In the genomic region with DNA sequence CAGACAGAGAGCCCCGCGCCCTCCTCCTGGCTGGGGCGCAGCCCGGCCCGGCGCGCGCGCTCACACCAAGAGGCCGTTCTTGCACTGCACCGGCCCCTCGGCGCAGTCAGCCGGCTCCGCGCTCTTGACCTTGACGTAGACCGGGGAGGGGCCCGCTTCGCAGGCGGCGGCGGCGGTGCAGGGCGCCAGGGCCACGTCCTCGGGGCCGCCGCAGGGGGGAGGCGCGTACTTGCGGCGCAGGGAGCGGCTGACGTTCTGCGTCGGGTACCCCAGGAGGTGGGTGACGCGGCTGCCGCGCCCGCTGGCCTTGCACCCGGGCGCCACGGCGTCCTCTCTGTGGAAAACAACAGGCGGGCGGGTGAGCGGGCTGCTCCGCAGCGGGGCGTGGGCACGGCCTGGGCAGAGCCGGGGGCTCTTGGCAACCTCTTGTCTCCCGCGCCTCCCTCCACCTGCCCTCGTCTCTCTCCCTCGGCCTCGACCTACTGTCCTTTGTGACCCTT, we compare ENCODE assay signal across 8 cellular contexts. TPM values are rescaled to one million over a fixed set of nuclear protein-coding genes. Genes with fewer than 3 reads are reported as not detected.
DNase-seq lines count a peak whose midpoint lies in the region; ATAC-seq and TF ChIP-seq lines count a peak whose summit lies in the region.

No MANE protein-coding gene starts in this region.

- no peaks in the 10 kb centered on the region for H3K27me3 ChIP-seq in smooth muscle cell (ENCODE audit: low read depth)

- no peaks in the 10 kb centered on the region for H3K36me3 ChIP-seq in smooth muscle cell (ENCODE audit: low read depth)

- 3% methylated on average over 39 of the region's 59 CpGs for WGBS in smooth muscle cell (ENCODE audit: low lambda C conversion rate)

- peak overlapping the region; percentile 14; the same call in 1 of the 2 replicates for H3K4me3 ChIP-seq in GM08714 (ENCODE audit: low read length)
- peak overlapping the region; percentile 64 to 68 for H3K4me3 ChIP-seq in cardiac fibroblast (replicated peaks in 1 of 2; ENCODE audit: low read depth in 2 of 2, low read length in 2 of 2)
- H3K4me3 ChIP-seq in smooth muscle cell = peak overlapping the region; percentile 69

- no peak for TF ChIP-seq CTCF in cardiac fibroblast (IDR thresholded peaks at IDR 0.05; ENCODE audit: low read depth, low read length)
- TF ChIP-seq CTCF in smooth muscle cell (IDR thresholded peaks at IDR 0.05; ENCODE audit: borderline replicate concordance, insufficient read depth, poor library complexity, severe bottlenecking) = no peak

- H2AFZ ChIP-seq in smooth muscle cell (ENCODE audit: low read depth) = peak overlapping the region; percentile 91

- H3K27ac ChIP-seq in smooth muscle cell (ENCODE audit: low read depth) = peak overlapping the region; percentile 83

- peaks cover 10% of the 10 kb centered on the region for H3K4me1 ChIP-seq in smooth muscle cell (ENCODE audit: low read depth)

- ATAC-seq in HG02571 (IDR thresholded peaks at IDR 0.05; ENCODE audit: unreplicated experiment) = peak; percentile 54
- peak; percentile 94 for ATAC-seq in activated CD4-positive, CD25-positive, alpha-beta regulatory T cell treated with anti-CD3 and anti-CD28 coated beads, Interleukin-2, amount 50 U/mL, for 24 hours

- H3K4me2 ChIP-seq in smooth muscle cell = peak overlapping the region; percentile 95

- peak overlapping the region; percentile 74 for H3K9ac ChIP-seq in smooth muscle cell (ENCODE audit: low read depth)

- H3F3A ChIP-seq in smooth muscle cell (ENCODE audit: low read depth) = peaks cover 12% of the 10 kb centered on the region

- no peaks in the 10 kb centered on the region for H4K20me1 ChIP-seq in smooth muscle cell (ENCODE audit: low read depth)

- no peaks in the 10 kb centered on the region for H3K9me3 ChIP-seq in smooth muscle cell (replicated peaks; ENCODE audit: low read depth)

- no peaks in the 10 kb centered on the region for H3K79me2 ChIP-seq in smooth muscle cell (ENCODE audit: low read depth)

- peak; percentile 35 for DNase-seq in NCI-H2029 treated with DMSO at 0.1 percent for 48 hours (lab: John Stamatoyannopoulos, UW)
- DNase-seq in cardiac fibroblast (ENCODE audit: low read depth in 2 of 2) = peak; percentile 86 to 92
- peak; percentile 57 for DNase-seq in inferior parietal cortex (ENCODE audit: extremely low spot score)
- peak; percentile 57 for DNase-seq in smooth muscle cell (lab: John Stamatoyannopoulos, UW; ENCODE audit: unreplicated experiment)
- no peak for DNase-seq in NAMALWA (ENCODE audit: low spot score)

RNA-seq across cellular contexts. Expression of gene VSIG8, which starts 7.7 kb away (rescaled TPM):
- total RNA-seq in smooth muscle cell = not detected in 2 replicates
- 0.29 and 1.3 TPM in 2 replicates for polyA plus RNA-seq in smooth muscle cell

RNA-seq across cellular contexts. Expression of gene SLAMF8, which starts 28.1 kb away (rescaled TPM):
- total RNA-seq in smooth muscle cell = 10.8 and 11.0 TPM in 2 replicates
- polyA plus RNA-seq in smooth muscle cell = 13.5 and 15.1 TPM in 2 replicates

RNA-seq across cellular contexts. Expression of gene CFAP45, which starts 45.2 kb away (rescaled TPM):
- total RNA-seq in smooth muscle cell = 1.1 and 1.3 TPM in 2 replicates
- 1.2 and 1.9 TPM in 2 replicates for polyA plus RNA-seq in smooth muscle cell

RNA-seq across cellular contexts. Expression of gene FCRL6, which starts 52.6 kb away (rescaled TPM):
- total RNA-seq in smooth muscle cell = not detected in 2 replicates
- polyA plus RNA-seq in smooth muscle cell = not detected in 2 replicates

Comparison
In these comparisons a context has a peak if more than half of its experiments do, and no peak if none do; other contexts are left out.
1. H3K4me3 ChIP-seq: peak in every context shown above with its lines; median percentile 69 in smooth muscle cell; 66 in cardiac fibroblast; 14 in GM08714.